34 cellular contexts compared by ENCODE assay signal in the genomic region with DNA sequence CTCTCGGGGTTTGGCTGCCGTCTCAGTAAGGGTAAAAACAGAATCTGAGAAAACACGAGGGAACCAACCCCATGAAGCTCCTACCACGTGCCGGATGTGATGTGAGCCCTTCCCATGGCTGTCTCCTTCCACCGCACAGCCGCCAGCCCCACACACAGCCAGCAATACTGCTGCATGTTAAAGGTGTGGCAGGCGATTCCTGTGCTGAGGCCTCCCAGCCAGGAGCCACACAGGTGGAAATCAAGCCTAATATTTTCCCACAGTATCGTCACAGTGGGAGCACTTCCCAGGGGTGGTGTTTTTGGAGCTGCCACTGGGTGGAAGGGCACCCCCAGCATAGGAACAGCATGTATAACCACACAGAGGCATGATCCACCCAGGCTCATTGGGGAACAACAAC.
"Had no signal": no experiment of that assay in that cellular context is flagged by ENCODE, and none has a peak within 500 bp of the region (broad histone marks: within the 10 kb centered on the region; RNA-seq: fewer than 3 reads in every experiment).

No MANE protein-coding gene starts in this region.

- H3K9me3 Mint-ChIP-seq: activated B cell treated with CpG ODN at 0.5 μM for 24 hours; activated CD4-positive, alpha-beta memory T cell treated with anti-CD3 and anti-CD28 coated beads for 36 hours; activated naive CD4-positive, alpha-beta T cell treated with anti-CD3 and anti-CD28 coated beads for 36 hours; activated naive CD4-positive, alpha-beta T cell treated with anti-CD3 and anti-CD28 coated beads, Interleukin-2, amount 50 U/mL, for 72 hours; activated T-cell treated with anti-CD3 and anti-CD28 coated beads, Interleukin-2, amount 50 U/mL, for 4 hours; activated T-helper 1 cell treated with anti-CD3 and anti-CD28 coated beads, Interleukin-12 subunit alpha, Interleukin-12 subunit beta, Interleukin-2, Interleukin-4 antibody, amounts not matched to agents 30 ng/mL and 10 ng/mL and 1 ng/mL, durations not matched to agents 14 hours and 24 hours and 36 hours had no signal

- H3K4me3 Mint-ChIP-seq: activated B cell treated with CpG ODN at 0.5 μM for 24 hours; activated CD4-positive, alpha-beta memory T cell treated with anti-CD3 and anti-CD28 coated beads for 36 hours; activated naive CD4-positive, alpha-beta T cell treated with anti-CD3 and anti-CD28 coated beads for 36 hours; activated T-cell treated with anti-CD3 and anti-CD28 coated beads, Interleukin-2, amount 50 U/mL, for 4 hours; activated T-helper 1 cell treated with anti-CD3 and anti-CD28 coated beads, Interleukin-12 subunit alpha, Interleukin-12 subunit beta, Interleukin-2, Interleukin-4 antibody, amounts not matched to agents 30 ng/mL and 10 ng/mL and 1 ng/mL, durations not matched to agents 14 hours and 24 hours and 36 hours had no signal

- H3K36me3 Mint-ChIP-seq: activated CD4-positive, alpha-beta memory T cell treated with anti-CD3 and anti-CD28 coated beads for 36 hours; activated naive CD4-positive, alpha-beta T cell treated with anti-CD3 and anti-CD28 coated beads, Interleukin-2, amount 50 U/mL, for 72 hours had no signal

- H3K27me3 Mint-ChIP-seq: activated CD4-positive, alpha-beta memory T cell treated with anti-CD3 and anti-CD28 coated beads for 36 hours had no signal

- H3K27ac Mint-ChIP-seq: activated B cell treated with CpG ODN at 0.5 μM for 24 hours; activated CD4-positive, alpha-beta memory T cell treated with anti-CD3 and anti-CD28 coated beads for 36 hours; activated naive CD4-positive, alpha-beta T cell treated with anti-CD3 and anti-CD28 coated beads for 36 hours; activated naive CD4-positive, alpha-beta T cell treated with anti-CD3 and anti-CD28 coated beads, Interleukin-2, amount 50 U/mL, for 72 hours; activated T-helper 1 cell treated with anti-CD3 and anti-CD28 coated beads, Interleukin-12 subunit alpha, Interleukin-12 subunit beta, Interleukin-2, Interleukin-4 antibody, amounts not matched to agents 30 ng/mL and 10 ng/mL and 1 ng/mL, durations not matched to agents 14 hours and 24 hours and 36 hours had no signal

- DNase-seq: activated B cell treated with CpG ODN at 0.5 μM for 24 hours; activated CD4-positive, alpha-beta memory T cell treated with anti-CD3 and anti-CD28 coated beads for 36 hours; activated CD4-positive, alpha-beta T cell treated with anti-CD3 and anti-CD28 coated beads for 4 hours; activated CD4-positive, alpha-beta T cell treated with anti-CD3 and anti-CD28 coated beads, Interleukin-2, amount 50 U/mL, for 1 hour; activated CD4-positive, CD25-positive, alpha-beta regulatory T cell treated with anti-CD3 and anti-CD28 coated beads, Interleukin-2, amount 50 U/mL, for 72 hours; activated gamma-delta T cell treated with Interleukin-2 at 50 U/mL for 16 hours; activated naive CD4-positive, alpha-beta T cell treated with anti-CD3 and anti-CD28 coated beads for 36 hours; activated T-cell treated with anti-CD3 and anti-CD28 coated beads for 4 hours; activated T-cell treated with anti-CD3 and anti-CD28 coated beads, Interleukin-2, amount 50 U/mL, for 4 hours; body of pancreas; caudate nucleus; Kasumi-1; KG1; MM.1S; MV-4-11; NCI-H1092; NCI-H1417; NCI-H146; NCI-H187; NCI-H2029 treated with DMSO at 0.1 percent for 48 hours; NCI-H2107; NCI-H2171; NCI-H510A; NCI-H526; NCI-H748 treated with DMSO at 0.1 percent for 48 hours; NK-92 treated with Interleukin-12 subunit alpha and Interleukin-12 subunit beta, amount 100 ng/mL, for 24 hours; PC-3; RPMI8226; SW 1271; T-helper 1 cell; T-helper 2 cell; T-helper 9 cell had no signal

- H3K4me1 Mint-ChIP-seq: activated B cell treated with CpG ODN at 0.5 μM for 24 hours had no signal
